ENCODE assay signal across 19 cellular contexts in genomic region chr2:214376631-214377624, GRCh38. TPM values are rescaled to one million over a fixed set of nuclear protein-coding genes. Genes with fewer than 3 reads are reported as not detected.
DNase-seq lines count a peak whose midpoint lies in the region; ATAC-seq and TF ChIP-seq lines count a peak whose summit lies in the region.
"Had no signal": no experiment of that assay in that cellular context is flagged by ENCODE, and none has a peak within 500 bp of the region (broad histone marks: within the 10 kb centered on the region; RNA-seq: fewer than 3 reads in every experiment).

No MANE protein-coding gene starts in this region.

- H3K36me3 ChIP-seq in RWPE2 (ENCODE audit: low read depth) (no peaks in the 10 kb centered on the region), mesenchymal stem cell (ENCODE audit: control insufficient read depth in 1 of 2, insufficient read depth in 2 of 2, low read depth in 1 of 2, low read length in 2 of 2) (no peaks in the 10 kb centered on the region)
- H3K36me3 ChIP-seq: ascending aorta, upper lobe of left lung had no signal

- H3K9ac ChIP-seq in mesenchymal stem cell (ENCODE audit: low read length) = no peak overlapping the region

- no peak for TF ChIP-seq CTCF in RWPE2 (IDR thresholded peaks at IDR 0.05; ENCODE audit: poor library complexity, severe bottlenecking)

- peak; percentile 66 for ATAC-seq in HG03280 (IDR thresholded peaks at IDR 0.05; ENCODE audit: unreplicated experiment)
- ATAC-seq in RWPE2 (ENCODE audit: low read depth) = peak; percentile 56
- no peak for ATAC-seq in GM18870 (IDR thresholded peaks at IDR 0.05; ENCODE audit: unreplicated experiment)
- no peak for ATAC-seq in HG03025 (IDR thresholded peaks at IDR 0.05; ENCODE audit: low FRiP score, unreplicated experiment)
- ATAC-seq: activated CD8-positive, alpha-beta memory T cell treated with anti-CD3 and anti-CD28 coated beads, Interleukin-2, amount 10 ng/mL, durations not matched to agents 7 days and 5 days had no signal

- no peak overlapping the region for H2AK5ac ChIP-seq in mesenchymal stem cell (ENCODE audit: low read length, severe bottlenecking)

- 91% methylated on average over 11 of the region's 12 CpGs for WGBS in mesenchymal stem cell

- no peak overlapping the region for H2BK120ac ChIP-seq in mesenchymal stem cell (ENCODE audit: low read depth, low read length)

- no peak overlapping the region for H3K14ac ChIP-seq in mesenchymal stem cell (ENCODE audit: low read length in 2 of 2)

- no peak overlapping the region for H3K18ac ChIP-seq in mesenchymal stem cell (ENCODE audit: low read depth in 1 of 2, low read length in 2 of 2)

- no peak overlapping the region for H4K8ac ChIP-seq in mesenchymal stem cell (ENCODE audit: low read length)

- H2BK12ac ChIP-seq in mesenchymal stem cell (ENCODE audit: low read length in 2 of 2) = no peak overlapping the region

- H3K4me3 ChIP-seq in RWPE2 (ENCODE audit: severe bottlenecking) (no peak overlapping the region), mesenchymal stem cell (ENCODE audit: insufficient read depth in 1 of 2, low read depth in 1 of 2, low read length in 2 of 2) (no peak overlapping the region)
- H3K4me3 ChIP-seq: ascending aorta, upper lobe of left lung had no signal

- H2BK5ac ChIP-seq in mesenchymal stem cell (ENCODE audit: low read depth, low read length, poor library complexity, severe bottlenecking) = no peak overlapping the region

- H3K27ac ChIP-seq in RWPE2 (ENCODE audit: poor library complexity, severe bottlenecking) (peak overlapping the region; percentile 77), mesenchymal stem cell (ENCODE audit: low read length, poor library complexity, severe bottlenecking) (no peak overlapping the region)
- H3K27ac ChIP-seq: ascending aorta, upper lobe of left lung had no signal

- no peaks in the 10 kb centered on the region for H3K79me1 ChIP-seq in mesenchymal stem cell (replicated peaks; ENCODE audit: low read length, poor library complexity, severe bottlenecking)

- peak; percentile 48 for DNase-seq in NCI-H2107 treated with DMSO at 0.1 percent for 48 hours (lab: John Stamatoyannopoulos, UW; ENCODE audit: unreplicated experiment)
- DNase-seq in NCI-H2107 (lab: John Stamatoyannopoulos, UW) = no peak
- DNase-seq in RWPE2 (ENCODE audit: low spot score) = no peak
- peak; percentile 38 for DNase-seq in mesenchymal stem cell
- DNase-seq in activated CD4-positive, alpha-beta T cell treated with anti-CD3 and anti-CD28 coated beads, Interleukin-2, amount 50 U/mL, for 48 hours = no peak
- DNase-seq: activated CD8-positive, alpha-beta memory T cell treated with anti-CD3 and anti-CD28 coated beads, Interleukin-2, amount 10 ng/mL, durations not matched to agents 7 days and 5 days; activated effector memory CD4-positive, alpha-beta T cell treated with anti-CD3 and anti-CD28 coated beads, Interleukin-2, amount 50 U/mL, for 16 hours; C1 segment of cervical spinal cord; DMS79; erythroblast; H7; NCI-H2171; NCI-H82; RPMI8226; upper lobe of left lung had no signal

- peaks cover 35% of the 10 kb centered on the region for H3K4me1 ChIP-seq in RWPE2 (ENCODE audit: insufficient read depth, poor library complexity, severe bottlenecking)
- no peaks in the 10 kb centered on the region for H3K4me1 ChIP-seq in mesenchymal stem cell (ENCODE audit: control insufficient read depth, insufficient read depth, low read depth, low read length)
- H3K4me1 ChIP-seq: ascending aorta, upper lobe of left lung had no signal

- no peaks in the 10 kb centered on the region for H3K27me3 ChIP-seq in RWPE2 (ENCODE audit: insufficient read depth, poor library complexity, severe bottlenecking)
- no peaks in the 10 kb centered on the region for H3K27me3 ChIP-seq in mesenchymal stem cell (ENCODE audit: control insufficient read depth in 1 of 2, insufficient read depth in 1 of 2, low read length in 2 of 2)
- H3K27me3 ChIP-seq: ascending aorta, upper lobe of left lung had no signal

- no peak overlapping the region for H3K4ac ChIP-seq in mesenchymal stem cell (ENCODE audit: low read depth in 1 of 2, low read length in 2 of 2)

- H2AFZ ChIP-seq in mesenchymal stem cell (ENCODE audit: low read depth, low read length) = no peak overlapping the region

- H3K4me2 ChIP-seq in mesenchymal stem cell (ENCODE audit: low read length, poor library complexity, severe bottlenecking) = no peak overlapping the region

- H3K23ac ChIP-seq in mesenchymal stem cell (ENCODE audit: low read length in 2 of 2) = no peak overlapping the region

- no peak overlapping the region for H4K91ac ChIP-seq in mesenchymal stem cell (ENCODE audit: low read length)

- H2BK15ac ChIP-seq in mesenchymal stem cell (ENCODE audit: low read depth, poor library complexity, severe bottlenecking) = no peak overlapping the region

- no peaks in the 10 kb centered on the region for H3K9me3 ChIP-seq in RWPE2 (ENCODE audit: severe bottlenecking)
- no peaks in the 10 kb centered on the region for H3K9me3 ChIP-seq in mesenchymal stem cell (ENCODE audit: control insufficient read depth, low read length)
- H3K9me3 ChIP-seq: ascending aorta, upper lobe of left lung had no signal

RNA-seq across cellular contexts. Expression of gene VWC2L, which starts 33.9 kb away (rescaled TPM):
- not detected for polyA plus RNA-seq in mesenchymal stem cell (2013, experiment 1 of 2)
- polyA plus RNA-seq in mesenchymal stem cell (2013, experiment 2 of 2) = not detected

Comparison
In these comparisons a context has a peak if more than half of its experiments do, and no peak if none do; other contexts are left out.
1. DNase-seq: peak in NCI-H2107 treated with DMSO at 0.1 percent for 48 hours (single experiment) and mesenchymal stem cell (single experiment); none in NCI-H2107 (single experiment), RWPE2 (single experiment) and activated CD4-positive, alpha-beta T cell treated with anti-CD3 and anti-CD28 coated beads, Interleukin-2, amount 50 U/mL, for 48 hours (0 of 2).
2. ATAC-seq: peak in HG03280 (single experiment) and RWPE2 (single experiment); none in GM18870 (single experiment) and HG03025 (single experiment).